ENCODE assay signal across 20 cellular contexts in genomic region chr16:67082891-67083290, GRCh38.
"Had no signal": no experiment of that assay in that cellular context is flagged by ENCODE, and none has a peak within 500 bp of the region (broad histone marks: within the 10 kb centered on the region; RNA-seq: fewer than 3 reads in every experiment).

No MANE protein-coding gene starts in this region.

- H3K4me1 ChIP-seq: colonic mucosa, prostate gland, right lobe of liver, testis had no signal

- H3K27ac Mint-ChIP-seq: activated B cell treated with CpG ODN at 0.5 μM for 24 hours; activated CD4-positive, alpha-beta memory T cell treated with anti-CD3 and anti-CD28 coated beads for 36 hours; activated naive CD8-positive, alpha-beta T cell; activated T-helper 1 cell treated with anti-CD3 and anti-CD28 coated beads, Interleukin-12 subunit alpha, Interleukin-12 subunit beta, Interleukin-2, Interleukin-4 antibody, amounts not matched to agents 30 ng/mL and 10 ng/mL and 1 ng/mL, durations not matched to agents 14 hours and 24 hours and 36 hours; stimulated activated effector memory CD8-positive, alpha-beta T cell treated with anti-CD3 and anti-CD28 coated beads, Interleukin-12 subunit alpha, Interleukin-12 subunit beta, amount 100 ng/mL, for 72 hours; T-cell; type B pancreatic cell had no signal

- H3K27ac ChIP-seq: brain microvascular endothelial cell, colonic mucosa, left ventricle myocardium inferior, prostate gland, right lobe of liver, testis had no signal

- H3K36me3 ChIP-seq: colonic mucosa, prostate gland, right lobe of liver had no signal

- H3K4me3 ChIP-seq: colonic mucosa, left ventricle myocardium inferior, prostate gland, right lobe of liver, testis had no signal

- H3K9me3 Mint-ChIP-seq: activated B cell treated with CpG ODN at 0.5 μM for 24 hours; activated CD4-positive, alpha-beta memory T cell treated with anti-CD3 and anti-CD28 coated beads for 36 hours; activated T-helper 1 cell treated with anti-CD3 and anti-CD28 coated beads, Interleukin-12 subunit alpha, Interleukin-12 subunit beta, Interleukin-2, Interleukin-4 antibody, amounts not matched to agents 30 ng/mL and 10 ng/mL and 1 ng/mL, durations not matched to agents 14 hours and 24 hours and 36 hours; central memory CD8-positive, alpha-beta T cell; stimulated activated effector memory CD8-positive, alpha-beta T cell treated with anti-CD3 and anti-CD28 coated beads, Interleukin-12 subunit alpha, Interleukin-12 subunit beta, amount 100 ng/mL, for 72 hours; T-cell; type B pancreatic cell had no signal

- H3K27me3 Mint-ChIP-seq: activated B cell treated with CpG ODN at 0.5 μM for 24 hours; activated CD4-positive, alpha-beta memory T cell treated with anti-CD3 and anti-CD28 coated beads for 36 hours; activated naive CD8-positive, alpha-beta T cell; central memory CD8-positive, alpha-beta T cell; T-cell; type B pancreatic cell had no signal

- H3K9me3 ChIP-seq: colonic mucosa, left ventricle myocardium inferior, prostate gland, right lobe of liver, testis had no signal

- DNase-seq: activated B cell treated with CpG ODN at 0.5 μM for 24 hours; activated CD4-positive, alpha-beta memory T cell treated with anti-CD3 and anti-CD28 coated beads for 36 hours; activated CD4-positive, alpha-beta T cell treated with anti-CD3 and anti-CD28 coated beads for 4 hours; activated T-cell treated with anti-CD3 and anti-CD28 coated beads for 4 hours; amygdala; brain microvascular endothelial cell; colonic mucosa; foreskin melanocyte; left ventricle myocardium inferior; occipital lobe; right lobe of liver; stimulated activated CD4-positive, alpha-beta T cell treated with anti-CD3 and anti-CD28 coated beads, Interleukin-4, amount 100 ng/mL, for 24 hours; T-cell; testis had no signal

- H3K27me3 ChIP-seq: brain microvascular endothelial cell, colonic mucosa, right lobe of liver, testis had no signal

- H3K4me3 Mint-ChIP-seq: activated B cell treated with CpG ODN at 0.5 μM for 24 hours; activated CD4-positive, alpha-beta memory T cell treated with anti-CD3 and anti-CD28 coated beads for 36 hours; activated naive CD8-positive, alpha-beta T cell; activated T-helper 1 cell treated with anti-CD3 and anti-CD28 coated beads, Interleukin-12 subunit alpha, Interleukin-12 subunit beta, Interleukin-2, Interleukin-4 antibody, amounts not matched to agents 30 ng/mL and 10 ng/mL and 1 ng/mL, durations not matched to agents 14 hours and 24 hours and 36 hours; central memory CD8-positive, alpha-beta T cell; stimulated activated effector memory CD8-positive, alpha-beta T cell treated with anti-CD3 and anti-CD28 coated beads, Interleukin-12 subunit alpha, Interleukin-12 subunit beta, amount 100 ng/mL, for 72 hours; T-cell; type B pancreatic cell had no signal
